In genomic region chr1:207084701-207085180, GRCh38 we compare ENCODE assay signal across 8 cellular contexts. TPM values are rescaled to one million over a fixed set of nuclear protein-coding genes. Genes with fewer than 3 reads are reported as not detected.
A peak's percentile ranks its signal among the peaks of the same experiment; 100 is the strongest.
DNase-seq lines count a peak whose midpoint lies in the region; ATAC-seq, FAIRE-seq and TF ChIP-seq lines count a peak whose summit lies in the region.

No MANE protein-coding gene starts in this region.

- no peaks in the 10 kb centered on the region for H3K79me2 ChIP-seq in OCI-LY1 (ENCODE audit: insufficient read depth, low read length)

- no peaks in the 10 kb centered on the region for H3K9me3 Mint-ChIP-seq in activated T-cell treated with anti-CD3 and anti-CD28 coated beads, Interleukin-2, amount 50 U/mL, for 4 hours

- no peaks in the 10 kb centered on the region for H3F3A ChIP-seq in OCI-LY1 (ENCODE audit: insufficient read depth, low read length)

- FAIRE-seq in urothelium cell line (lab: Jason Lieb, UNC), result peak; percentile 86

- H3K4me2 ChIP-seq in OCI-LY1 (ENCODE audit: low read length), result no peak overlapping the region

- H3K27me3 ChIP-seq in OCI-LY1 (ENCODE audit: insufficient read depth, low read length), result no peaks in the 10 kb centered on the region

- no peaks in the 10 kb centered on the region for H4K20me1 ChIP-seq in OCI-LY1 (ENCODE audit: insufficient read depth, low read length)

- H3K9ac ChIP-seq in OCI-LY1 (ENCODE audit: low read length), result no peak overlapping the region

- H3K27me3 Mint-ChIP-seq in activated T-cell treated with anti-CD3 and anti-CD28 coated beads, Interleukin-2, amount 50 U/mL, for 4 hours (ENCODE audit: low read depth), result peaks cover 19% of the 10 kb centered on the region

- no peaks in the 10 kb centered on the region for H3K9me2 ChIP-seq in OCI-LY1 (ENCODE audit: low read depth, low read length)

- DNase-seq in NCI-H526 (lab: John Stamatoyannopoulos, UW) (peak; percentile 45 to 64), NCI-H526 treated with DMSO at 0.1 percent for 48 hours (lab: John Stamatoyannopoulos, UW) (no peak), fibroblast of pulmonary artery (ENCODE audit: low read depth) (peak; percentile 75), non-pigmented ciliary epithelial cell (ENCODE audit: low read depth) (peak; percentile 70), urothelium cell line (ENCODE audit: low spot score) (peak; percentile 79)
- DNase-seq in activated T-cell treated with anti-CD3 and anti-CD28 coated beads, Interleukin-2, amount 50 U/mL, for 4 hours, result peak; percentile 40

- H3K9me3 ChIP-seq in OCI-LY1 (ENCODE audit: low read length), result no peaks in the 10 kb centered on the region

- peaks cover 22% of the 10 kb centered on the region for H3K4me1 Mint-ChIP-seq in activated T-cell treated with anti-CD3 and anti-CD28 coated beads, Interleukin-2, amount 50 U/mL, for 4 hours (ENCODE audit: low read depth)

- ATAC-seq in HG03432 (IDR thresholded peaks at IDR 0.05; ENCODE audit: unreplicated experiment), result peak; percentile 73
- ATAC-seq in activated T-cell treated with anti-CD3 and anti-CD28 coated beads, Interleukin-2, amount 50 U/mL, for 4 hours, result peak; percentile 68 to 77

- peak; percentile 59; the same call in 1 of the 2 replicates for TF ChIP-seq CTCF in OCI-LY1 (IDR thresholded peaks at IDR 0.05; ENCODE audit: low read length)
- peak; percentile 78 for TF ChIP-seq CTCF in fibroblast of pulmonary artery (IDR thresholded peaks at IDR 0.05; ENCODE audit: low read length, missing control alignments)

- no peak overlapping the region for H3K27ac ChIP-seq in OCI-LY1 (ENCODE audit: low read depth, low read length, poor library complexity, severe bottlenecking)

- H3K4me3 Mint-ChIP-seq in activated T-cell treated with anti-CD3 and anti-CD28 coated beads, Interleukin-2, amount 50 U/mL, for 4 hours, result no peak overlapping the region

- no peaks in the 10 kb centered on the region for H3K4me1 ChIP-seq in OCI-LY1 (ENCODE audit: insufficient read depth, low read length, severe bottlenecking)

- no peaks in the 10 kb centered on the region for H3K36me3 Mint-ChIP-seq in activated T-cell treated with anti-CD3 and anti-CD28 coated beads, Interleukin-2, amount 50 U/mL, for 4 hours (ENCODE audit: insufficient read depth)

- H3K4me3 ChIP-seq in OCI-LY1 (ENCODE audit: low read depth, low read length, poor library complexity, severe bottlenecking) (no peak overlapping the region), fibroblast of pulmonary artery (replicated peaks; ENCODE audit: low read depth, low read length) (no peak overlapping the region)

- no peak overlapping the region for H2AFZ ChIP-seq in OCI-LY1 (ENCODE audit: low read length)

- H3K36me3 ChIP-seq in OCI-LY1 (ENCODE audit: insufficient read depth, low read length), result no peaks in the 10 kb centered on the region

RNA-seq across cellular contexts. Expression of gene C4BPB, which starts 3.9 kb away (rescaled TPM):
- total RNA-seq in activated T-cell treated with anti-CD3 and anti-CD28 coated beads, Interleukin-2, amount 50 U/mL, for 4 hours, result under 1 TPM; 0.27 to 0.38 (median 0.29) TPM

RNA-seq across cellular contexts. Expression of gene C4BPA, which starts 19.3 kb away (rescaled TPM):
- total RNA-seq in activated T-cell treated with anti-CD3 and anti-CD28 coated beads, Interleukin-2, amount 50 U/mL, for 4 hours, result under 1 TPM; 0.16 to 0.58 (median 0.41) TPM

RNA-seq across cellular contexts. Expression of gene PFKFB2, which starts 31.7 kb away (rescaled TPM):
- total RNA-seq in activated T-cell treated with anti-CD3 and anti-CD28 coated beads, Interleukin-2, amount 50 U/mL, for 4 hours, result 1 to 10 TPM; 2.8 to 5.7 (median 4.1) TPM

RNA-seq across cellular contexts. Expression of gene YOD1, which starts 33.7 kb away (rescaled TPM):
- 10 to 100 TPM in 1 of 3 donors, 1 to 10 TPM in 2; 9.1 to 10.2 (median 9.9) TPM for total RNA-seq in activated T-cell treated with anti-CD3 and anti-CD28 coated beads, Interleukin-2, amount 50 U/mL, for 4 hours

RNA-seq across cellular contexts. Expression of gene C1orf116, which starts 52.2 kb away (rescaled TPM):
- total RNA-seq in activated T-cell treated with anti-CD3 and anti-CD28 coated beads, Interleukin-2, amount 50 U/mL, for 4 hours, result under 1 TPM; 0.03 to 0.11 (median 0.08) TPM
